2 cellular contexts compared by ENCODE assay signal in genomic region chr15:37134244-37134643, GRCh38.
TF ChIP-seq lines count a peak whose summit lies in the region.

No MANE protein-coding gene starts in this region.

TF ChIP-seq in HCT116, 20 proteins besides CTCF, POLR2A, EP300 and RAD21 (continued from another document):
- TF ChIP-seq REST (IDR thresholded peaks at IDR 0.05; ENCODE audit: low read depth) (no peak), EZH2 (IDR thresholded peaks at IDR 0.05) (no peak), SP1 (IDR thresholded peaks at IDR 0.05; ENCODE audit: low read depth) (no peak), EZH2phosphoT487 (IDR thresholded peaks at IDR 0.05; ENCODE audit: borderline replicate concordance) (no peak), ELF1 (IDR thresholded peaks at IDR 0.05; ENCODE audit: borderline replicate concordance, low read depth) (no peak)
TF ChIP-seq in HCT116: peak in this region for 0.

TF ChIP-seq in WTC11, 78 proteins besides CTCF, POLR2A, EP300 and RAD21 (continued from another document):
- TF ChIP-seq NR3C1 (CRISPR knock-in tag; conservative IDR thresholded peaks at IDR 0.05; ENCODE audit: low read depth) (no peak), USF1 (CRISPR knock-in tag; IDR thresholded peaks at IDR 0.05) (no peak), ZSCAN18 (CRISPR knock-in tag; IDR thresholded peaks at IDR 0.05) (no peak), HMGXB4 (CRISPR knock-in tag; IDR thresholded peaks at IDR 0.05) (no peak), ATF2 (CRISPR knock-in tag; IDR thresholded peaks at IDR 0.05; ENCODE audit: borderline replicate concordance, low read depth) (no peak), GABPB1 (CRISPR knock-in tag; IDR thresholded peaks at IDR 0.05) (no peak), ZBTB21 (CRISPR knock-in tag; IDR thresholded peaks at IDR 0.05; ENCODE audit: borderline replicate concordance) (no peak), ZNF219 (CRISPR knock-in tag; IDR thresholded peaks at IDR 0.05; ENCODE audit: borderline replicate concordance) (no peak)
